ENCODE assay signal across 16 cellular contexts in genomic region chr5:37437716-37438115, GRCh38. TPM values are rescaled to one million over a fixed set of nuclear protein-coding genes. Genes with fewer than 3 reads are reported as not detected.
DNase-seq lines count a peak whose midpoint lies in the region; ATAC-seq and TF ChIP-seq lines count a peak whose summit lies in the region.
"Had no signal": no experiment of that assay in that cellular context is flagged by ENCODE, and none has a peak within 500 bp of the region (broad histone marks: within the 10 kb centered on the region; RNA-seq: fewer than 3 reads in every experiment).

No MANE protein-coding gene starts in this region.

- no peak overlapping the region for H3K14ac ChIP-seq in mesenchymal stem cell (ENCODE audit: low read length in 2 of 2)

- no peak overlapping the region for H3K4me2 ChIP-seq in mesenchymal stem cell (ENCODE audit: low read length, poor library complexity, severe bottlenecking)

- no peaks in the 10 kb centered on the region for H3K27me3 Mint-ChIP-seq in chondrocyte (ENCODE audit: low read depth)
- H3K27me3 Mint-ChIP-seq in activated CD4-positive, alpha-beta T cell treated with anti-CD3 and anti-CD28 coated beads, Interleukin-2, amount 10 ng/mL, durations not matched to agents 24 days and 14 days = no peaks in the 10 kb centered on the region

- H3K4me3 Mint-ChIP-seq in chondrocyte (ENCODE audit: unreplicated experiment) = no peak overlapping the region
- H3K4me3 Mint-ChIP-seq in activated CD4-positive, alpha-beta T cell treated with anti-CD3 and anti-CD28 coated beads, Interleukin-2, amount 10 ng/mL, durations not matched to agents 24 days and 14 days = no peak overlapping the region

- no peaks in the 10 kb centered on the region for H3K9me3 Mint-ChIP-seq in chondrocyte (ENCODE audit: low read depth)
- peaks cover 6% of the 10 kb centered on the region for H3K9me3 Mint-ChIP-seq in activated CD4-positive, alpha-beta T cell treated with anti-CD3 and anti-CD28 coated beads, Interleukin-2, amount 10 ng/mL, durations not matched to agents 24 days and 14 days

- H2BK12ac ChIP-seq in mesenchymal stem cell (ENCODE audit: low read length in 2 of 2) = no peak overlapping the region

- H4K91ac ChIP-seq in mesenchymal stem cell (ENCODE audit: low read length) = no peak overlapping the region

- no peak overlapping the region for H3K4ac ChIP-seq in mesenchymal stem cell (ENCODE audit: low read depth in 1 of 2, low read length in 2 of 2)

- H3K18ac ChIP-seq in mesenchymal stem cell (ENCODE audit: low read depth in 1 of 2, low read length in 2 of 2) = no peak overlapping the region

- H3K79me1 ChIP-seq in mesenchymal stem cell (replicated peaks; ENCODE audit: low read length, poor library complexity, severe bottlenecking) = peaks cover 12% of the 10 kb centered on the region

- H2BK15ac ChIP-seq in mesenchymal stem cell (ENCODE audit: low read depth, poor library complexity, severe bottlenecking) = no peak overlapping the region

- H2BK5ac ChIP-seq in mesenchymal stem cell (ENCODE audit: low read depth, low read length, poor library complexity, severe bottlenecking) = no peak overlapping the region

- H3K36me3 Mint-ChIP-seq in chondrocyte (ENCODE audit: low read depth) = peaks cover 1% of the 10 kb centered on the region
- H3K36me3 Mint-ChIP-seq in activated CD4-positive, alpha-beta T cell treated with anti-CD3 and anti-CD28 coated beads, Interleukin-2, amount 10 ng/mL, durations not matched to agents 24 days and 14 days (ENCODE audit: low read depth) = peaks cover 14% of the 10 kb centered on the region

- DNase-seq in EH (ENCODE audit: low read depth) = peak; percentile 41
- DNase-seq in LHCN-M2 (ENCODE audit: low read depth) = peak; percentile 14
- no peak for DNase-seq in chondrocyte (ENCODE audit: low spot score)
- peak; percentile 11 for DNase-seq in mesenchymal stem cell
- no peak for DNase-seq in activated CD4-positive, alpha-beta T cell treated with anti-CD3 and anti-CD28 coated beads, Interleukin-2, amount 10 ng/mL, durations not matched to agents 24 days and 14 days
- DNase-seq in NCI-H526 treated with DMSO at 0.1 percent for 48 hours (lab: John Stamatoyannopoulos, UW) = no peak
- DNase-seq: C1 segment of cervical spinal cord, DMS79 treated with DMSO at 0.1 percent for 48 hours, GF-D8, H7, NCI-H1436, NCI-H2029, NCI-H510A, PC-3, SJCRH30 had no signal

- H3K9ac ChIP-seq in mesenchymal stem cell (ENCODE audit: low read length) = no peak overlapping the region

- ATAC-seq in GM19023 (IDR thresholded peaks at IDR 0.05; ENCODE audit: unreplicated experiment) = no peak
- ATAC-seq: PC-3 had no signal

- no peak overlapping the region for H3K27ac ChIP-seq in mesenchymal stem cell (ENCODE audit: low read length, poor library complexity, severe bottlenecking)
- H3K27ac ChIP-seq: SJCRH30 had no signal

- peak overlapping the region; percentile 73 for H3K27ac Mint-ChIP-seq in chondrocyte (ENCODE audit: unreplicated experiment)
- no peak overlapping the region for H3K27ac Mint-ChIP-seq in activated CD4-positive, alpha-beta T cell treated with anti-CD3 and anti-CD28 coated beads, Interleukin-2, amount 10 ng/mL, durations not matched to agents 24 days and 14 days

- H3K27me3 ChIP-seq in mesenchymal stem cell (ENCODE audit: control insufficient read depth in 1 of 2, insufficient read depth in 1 of 2, low read length in 2 of 2) = no peaks in the 10 kb centered on the region
- H3K27me3 ChIP-seq: SJCRH30 had no signal

- H2AK5ac ChIP-seq in mesenchymal stem cell (ENCODE audit: low read length, severe bottlenecking) = no peak overlapping the region

- no peaks in the 10 kb centered on the region for H3K4me1 ChIP-seq in mesenchymal stem cell (ENCODE audit: control insufficient read depth, insufficient read depth, low read depth, low read length)
- H3K4me1 ChIP-seq: SJCRH30 had no signal

- no peaks in the 10 kb centered on the region for H3K9me3 ChIP-seq in mesenchymal stem cell (ENCODE audit: control insufficient read depth, low read length)
- H3K9me3 ChIP-seq: SJCRH30 had no signal

- no peak overlapping the region for H4K8ac ChIP-seq in mesenchymal stem cell (ENCODE audit: low read length)

- H3K4me3 ChIP-seq in mesenchymal stem cell (ENCODE audit: insufficient read depth in 1 of 2, low read depth in 1 of 2, low read length in 2 of 2) = no peak overlapping the region
- H3K4me3 ChIP-seq: SJCRH30 had no signal

- H2AFZ ChIP-seq in mesenchymal stem cell (ENCODE audit: low read depth, low read length) = no peak overlapping the region

- WGBS in mesenchymal stem cell = no CpG with 5 or more reads among the region's 2 CpGs

- H3K23ac ChIP-seq in mesenchymal stem cell (ENCODE audit: low read length in 2 of 2) = no peak overlapping the region

- no peak for TF ChIP-seq CTCF in chondrocyte (IDR thresholded peaks at IDR 0.05)

- peaks cover 0 to 12% of the 10 kb centered on the region in 2 experiments for H3K36me3 ChIP-seq in mesenchymal stem cell (ENCODE audit: control insufficient read depth in 1 of 2, insufficient read depth in 2 of 2, low read depth in 1 of 2, low read length in 2 of 2)

- intact Hi-C loops in activated CD4-positive, alpha-beta T cell treated with anti-CD3 and anti-CD28 coated beads, Interleukin-2, amount 10 ng/mL, durations not matched to agents 24 days and 14 days (cut with micrococcal nuclease) = no loop called here

- peaks cover 17% of the 10 kb centered on the region for H3K4me1 Mint-ChIP-seq in chondrocyte (ENCODE audit: low read depth)
- peaks cover 10% of the 10 kb centered on the region for H3K4me1 Mint-ChIP-seq in activated CD4-positive, alpha-beta T cell treated with anti-CD3 and anti-CD28 coated beads, Interleukin-2, amount 10 ng/mL, durations not matched to agents 24 days and 14 days

- H2BK120ac ChIP-seq in mesenchymal stem cell (ENCODE audit: low read depth, low read length) = no peak overlapping the region

RNA-seq across cellular contexts. Expression of gene WDR70, which starts 58.6 kb away (rescaled TPM):
- total RNA-seq in LHCN-M2 (2014; rRNA removed) (22.4 and 26.5 TPM in 2 replicates), chondrocyte (19.0 to 35.1 TPM (median 23.6 TPM) in 3 replicates)
- 23.7 TPM for polyA plus RNA-seq in LHCN-M2 (2012)
- polyA plus RNA-seq in mesenchymal stem cell (2013, experiment 1 of 2) = 24.4 TPM
- polyA plus RNA-seq in mesenchymal stem cell (2013, experiment 2 of 2) = 24.6 TPM
- total RNA-seq in activated CD4-positive, alpha-beta T cell treated with anti-CD3 and anti-CD28 coated beads, Interleukin-2, amount 10 ng/mL, durations not matched to agents 24 days and 14 days = 45.0 and 48.9 TPM in 2 replicates

Comparison
In these comparisons a context has a peak if more than half of its experiments do, and no peak if none do; other contexts are left out.
1. DNase-seq: peak in EH (single experiment), LHCN-M2 (single experiment) and mesenchymal stem cell (single experiment); none in chondrocyte (single experiment), activated CD4-positive, alpha-beta T cell treated with anti-CD3 and anti-CD28 coated beads, Interleukin-2, amount 10 ng/mL, durations not matched to agents 24 days and 14 days (single experiment) and NCI-H526 treated with DMSO at 0.1 percent for 48 hours (single experiment).